11 cellular contexts compared by ENCODE assay signal in genomic region chr1:19426294-19427086, GRCh38. TPM values are rescaled to one million over a fixed set of nuclear protein-coding genes. Genes with fewer than 3 reads are reported as not detected.
DNase-seq lines count a peak whose midpoint lies in the region; ATAC-seq and TF ChIP-seq lines count a peak whose summit lies in the region.
"Had no signal": no experiment of that assay in that cellular context is flagged by ENCODE, and none has a peak within 500 bp of the region (broad histone marks: within the 10 kb centered on the region; RNA-seq: fewer than 3 reads in every experiment).

No MANE protein-coding gene starts in this region.

- POLR2A ChIA-PET in activated CD8-positive, alpha-beta T cell treated with anti-CD3 and anti-CD28 coated beads, Interleukin-2, amount 10 ng/mL, durations not matched to agents 7 days and 5 days (lab: Charles Lee) = no interaction called here

- peaks cover 47% of the 10 kb centered on the region for H3K4me1 Mint-ChIP-seq in activated CD8-positive, alpha-beta T cell treated with anti-CD3 and anti-CD28 coated beads, Interleukin-2, amount 10 ng/mL, durations not matched to agents 7 days and 5 days (ENCODE audit: low read depth)
- H3K4me1 Mint-ChIP-seq in progenitor cell of endocrine pancreas (ENCODE audit: low read depth) = peaks cover 30% of the 10 kb centered on the region

- no peak for DNase-seq in activated CD8-positive, alpha-beta T cell treated with anti-CD3 and anti-CD28 coated beads, Interleukin-2, amount 10 ng/mL, durations not matched to agents 7 days and 5 days
- DNase-seq in left cardiac atrium (peak; percentile 34), progenitor cell of endocrine pancreas (ENCODE audit: low spot score, unreplicated experiment) (no peak), hippocampal formation (lab: John Stamatoyannopoulos, UW) (no peak), DMS153 treated with DMSO at 0.1 percent for 48 hours (lab: John Stamatoyannopoulos, UW; ENCODE audit: unreplicated experiment) (no peak)
- DNase-seq: effector memory CD4-positive, alpha-beta T cell; SHP77 treated with DMSO at 0.1 percent for 48 hours had no signal

- H3K36me3 ChIP-seq in ACC112 (ENCODE audit: insufficient read depth, low read length) = no peaks in the 10 kb centered on the region

- no peak for ATAC-seq in activated CD8-positive, alpha-beta T cell treated with anti-CD3 and anti-CD28 coated beads, Interleukin-2, amount 10 ng/mL, durations not matched to agents 7 days and 5 days
- ATAC-seq in left cardiac atrium (peak; percentile 9 to 35), HG03460 (IDR thresholded peaks at IDR 0.05; ENCODE audit: unreplicated experiment) (no peak), HG02938 (IDR thresholded peaks at IDR 0.05; ENCODE audit: unreplicated experiment) (no peak)

- H3K27me3 Mint-ChIP-seq in activated CD8-positive, alpha-beta T cell treated with anti-CD3 and anti-CD28 coated beads, Interleukin-2, amount 10 ng/mL, durations not matched to agents 7 days and 5 days (ENCODE audit: low read depth) = no peaks in the 10 kb centered on the region
- H3K27me3 Mint-ChIP-seq in progenitor cell of endocrine pancreas = no peaks in the 10 kb centered on the region

- no peak overlapping the region for H2AFZ ChIP-seq in ACC112 (ENCODE audit: low read length, unreplicated experiment)

- H3K36me3 Mint-ChIP-seq in activated CD8-positive, alpha-beta T cell treated with anti-CD3 and anti-CD28 coated beads, Interleukin-2, amount 10 ng/mL, durations not matched to agents 7 days and 5 days (ENCODE audit: low read depth) = peaks cover 20% of the 10 kb centered on the region
- no peaks in the 10 kb centered on the region for H3K36me3 Mint-ChIP-seq in progenitor cell of endocrine pancreas (ENCODE audit: insufficient read depth)

- H3K79me2 ChIP-seq in ACC112 (ENCODE audit: control insufficient read depth, insufficient read depth, low read length, unreplicated experiment) = peaks cover 98% of the 10 kb centered on the region

- no peaks in the 10 kb centered on the region for H3K27me3 ChIP-seq in ACC112 (ENCODE audit: insufficient read depth, low read length)
- H3K27me3 ChIP-seq: BLaER1 treated with 17β-estradiol and CSF1 and Interleukin-3, amounts not matched to agents 10 nM and 100 nM had no signal

- CTCF ChIA-PET in activated CD8-positive, alpha-beta T cell treated with anti-CD3 and anti-CD28 coated beads, Interleukin-2, amount 10 ng/mL, durations not matched to agents 7 days and 5 days (lab: Charles Lee) = no interaction called here

- H3K27ac ChIP-seq in ACC112 (ENCODE audit: low read depth, low read length) = peak overlapping the region; percentile 71

- peaks cover 75% of the 10 kb centered on the region for H3K4me1 ChIP-seq in ACC112 (ENCODE audit: control insufficient read depth, insufficient read depth, low read length, unreplicated experiment)

- intact Hi-C loops in left cardiac atrium (cut with DNase I) = no loop called here

- peak overlapping the region; percentile 23 for H3K27ac Mint-ChIP-seq in activated CD8-positive, alpha-beta T cell treated with anti-CD3 and anti-CD28 coated beads, Interleukin-2, amount 10 ng/mL, durations not matched to agents 7 days and 5 days
- H3K27ac Mint-ChIP-seq in progenitor cell of endocrine pancreas = peak overlapping the region; percentile 2

- no peaks in the 10 kb centered on the region for H3K9me3 Mint-ChIP-seq in activated CD8-positive, alpha-beta T cell treated with anti-CD3 and anti-CD28 coated beads, Interleukin-2, amount 10 ng/mL, durations not matched to agents 7 days and 5 days (ENCODE audit: insufficient read depth)
- H3K9me3 Mint-ChIP-seq in progenitor cell of endocrine pancreas (ENCODE audit: low read depth) = no peaks in the 10 kb centered on the region

- H3K4me3 ChIP-seq in ACC112 (ENCODE audit: low read depth, low read length) = peak overlapping the region; percentile 1; the same call in 1 of the 2 replicates
- H3K4me3 ChIP-seq: BLaER1 treated with 17β-estradiol and CSF1 and Interleukin-3, amounts not matched to agents 10 nM and 100 nM had no signal

- no peak for TF ChIP-seq CTCF in progenitor cell of endocrine pancreas (IDR thresholded peaks at IDR 0.05; ENCODE audit: unreplicated experiment)

- no peak overlapping the region for H3K4me3 Mint-ChIP-seq in activated CD8-positive, alpha-beta T cell treated with anti-CD3 and anti-CD28 coated beads, Interleukin-2, amount 10 ng/mL, durations not matched to agents 7 days and 5 days
- no peak overlapping the region for H3K4me3 Mint-ChIP-seq in progenitor cell of endocrine pancreas (ENCODE audit: low read depth)

RNA-seq across cellular contexts. Expression of gene CAPZB, which starts 58.8 kb away (rescaled TPM):
- total RNA-seq in activated CD8-positive, alpha-beta T cell treated with anti-CD3 and anti-CD28 coated beads, Interleukin-2, amount 10 ng/mL, durations not matched to agents 7 days and 5 days = 100 to 1,000 TPM; 492 to 518 TPM
- 100 to 1,000 TPM; 227 to 254 TPM for total RNA-seq in left cardiac atrium
- total RNA-seq in progenitor cell of endocrine pancreas = 189 and 211 TPM in 2 replicates

Comparison
In these comparisons a context has a peak if more than half of its experiments do, and no peak if none do; other contexts are left out.
1. ATAC-seq: peak in left cardiac atrium (2 of 2); none in activated CD8-positive, alpha-beta T cell treated with anti-CD3 and anti-CD28 coated beads, Interleukin-2, amount 10 ng/mL, durations not matched to agents 7 days and 5 days (single experiment), HG03460 (single experiment) and HG02938 (single experiment).